Comparison of ENCODE assay signal across 20 cellular contexts in genomic region chr7:69982197-69982596, GRCh38.
A peak's percentile ranks its signal among the peaks of the same experiment; 100 is the strongest.
DNase-seq lines count a peak whose midpoint lies in the region; ATAC-seq, FAIRE-seq and TF ChIP-seq lines count a peak whose summit lies in the region.
"Had no signal": no experiment of that assay in that cellular context is flagged by ENCODE, and none has a peak within 500 bp of the region (broad histone marks: within the 10 kb centered on the region; RNA-seq: fewer than 3 reads in every experiment).

No MANE protein-coding gene starts in this region.

- no TSS peak for BruUV-seq in A673 (replicated peaks; lab: Mats Ljungman, UMichigan)

- no peak overlapping the region for H3K4me2 ChIP-seq in H1 (ENCODE audit: insufficient read depth in 1 of 2, low read depth in 2 of 2, low read length in 2 of 2)

- H3K27ac ChIP-seq in A673 (ENCODE audit: low read depth, low read length, poor library complexity, severe bottlenecking): no peak overlapping the region
- H3K27ac ChIP-seq in H1 (ENCODE audit: low read depth, low read length): no peak overlapping the region
- H3K27ac ChIP-seq: sigmoid colon, thoracic aorta had no signal

- H3K27ac Mint-ChIP-seq in mesothelial cell of epicardium: peak overlapping the region; percentile 55
- H3K27ac Mint-ChIP-seq in activated CD4-positive, alpha-beta T cell treated with anti-CD3 and anti-CD28 coated beads for 36 hours: no peak overlapping the region
- no peak overlapping the region for H3K27ac Mint-ChIP-seq in effector memory CD8-positive, alpha-beta T cell
- H3K27ac Mint-ChIP-seq: CD8-positive, alpha-beta memory T cell; natural killer cell had no signal

- ATAC-seq in activated CD4-positive, alpha-beta T cell treated with anti-CD3 and anti-CD28 coated beads for 36 hours: no peak
- ATAC-seq in effector memory CD8-positive, alpha-beta T cell (replicated peaks): no peak
- no peak for ATAC-seq in HG03520 (IDR thresholded peaks at IDR 0.05; ENCODE audit: unreplicated experiment)
- ATAC-seq: activated CD4-positive, CD25-positive, alpha-beta regulatory T cell treated with anti-CD3 and anti-CD28 coated beads, Interleukin-2, amount 50 U/mL, for 24 hours; natural killer cell; Panc1 had no signal

- TF ChIP-seq POLR2A in H1 (IDR thresholded peaks at IDR 0.05; ENCODE audit: control extremely low read depth in 1 of 2, low read depth in 2 of 2, low read length in 2 of 2): no peak

- H3K27me3 ChIP-seq in A673 (replicated peaks; ENCODE audit: insufficient read depth, low read depth, low read length, poor library complexity): no peaks in the 10 kb centered on the region
- H3K27me3 ChIP-seq in NT2/D1 (ENCODE audit: insufficient read depth, insufficient read length): no peaks in the 10 kb centered on the region
- no peaks in the 10 kb centered on the region for H3K27me3 ChIP-seq in H1 (replicated peaks in 1 of 4; ENCODE audit: control insufficient read depth in 3 of 4, extremely low read depth in 1 of 4, insufficient read depth in 3 of 4, low read length in 3 of 4)
- H3K27me3 ChIP-seq: sigmoid colon had no signal

- H3K27me3 Mint-ChIP-seq in mesothelial cell of epicardium (ENCODE audit: low read depth): no peaks in the 10 kb centered on the region
- no peaks in the 10 kb centered on the region for H3K27me3 Mint-ChIP-seq in activated CD4-positive, alpha-beta T cell treated with anti-CD3 and anti-CD28 coated beads for 36 hours
- H3K27me3 Mint-ChIP-seq in effector memory CD8-positive, alpha-beta T cell: peaks cover 27 to 31% of the 10 kb centered on the region in 2 donors

- no peaks in the 10 kb centered on the region for H3K79me2 ChIP-seq in H1 (ENCODE audit: control insufficient read depth in 1 of 2, insufficient read depth in 2 of 2, low read length in 2 of 2)

- H4K20me1 ChIP-seq in H1 (replicated peaks in 1 of 2; ENCODE audit: control insufficient read depth in 1 of 2, insufficient read depth in 2 of 2, low read length in 2 of 2): no peaks in the 10 kb centered on the region

- peaks cover 28% of the 10 kb centered on the region for H3K4me1 Mint-ChIP-seq in mesothelial cell of epicardium
- no peaks in the 10 kb centered on the region for H3K4me1 Mint-ChIP-seq in activated CD4-positive, alpha-beta T cell treated with anti-CD3 and anti-CD28 coated beads for 36 hours
- no peaks in the 10 kb centered on the region for H3K4me1 Mint-ChIP-seq in effector memory CD8-positive, alpha-beta T cell (ENCODE audit: low read depth in 2 of 2)
- H3K4me1 Mint-ChIP-seq: CD8-positive, alpha-beta memory T cell; natural killer cell had no signal

- H3K9me3 ChIP-seq in A673 (ENCODE audit: low read depth, low read length, poor library complexity, severe bottlenecking) (peaks cover 3% of the 10 kb centered on the region), NT2/D1 (ENCODE audit: insufficient read depth, low read length) (no peaks in the 10 kb centered on the region), H1 (ENCODE audit: insufficient read depth in 2 of 2, low read depth in 1 of 2, low read length in 1 of 2) (no peaks in the 10 kb centered on the region)
- H3K9me3 ChIP-seq: sigmoid colon had no signal

- POLR2A ChIA-PET in A673 (lab: Charles Lee; ENCODE audit: low non-redundant PET) (interaction anchor here (0.5 to 0.7 kb wide), 2 partner anchors 11 to 13 kb away, joined by 3 read pairs; no protein-coding TSS in a partner anchor), H1 (lab: Charles Lee; ENCODE audit: partially characterized antibody) (no interaction called here)
- POLR2A ChIA-PET in activated CD4-positive, alpha-beta T cell treated with anti-CD3 and anti-CD28 coated beads for 36 hours (lab: Charles Lee): no interaction called here

- no peak overlapping the region for H2AK5ac ChIP-seq in H1 (ENCODE audit: low read depth, low read length)

- no peak overlapping the region for H2BK5ac ChIP-seq in H1 (ENCODE audit: low read depth, low read length)

- H3K36me3 Mint-ChIP-seq in mesothelial cell of epicardium: peaks cover 5% of the 10 kb centered on the region
- no peaks in the 10 kb centered on the region for H3K36me3 Mint-ChIP-seq in activated CD4-positive, alpha-beta T cell treated with anti-CD3 and anti-CD28 coated beads for 36 hours (ENCODE audit: low read depth)
- H3K36me3 Mint-ChIP-seq in effector memory CD8-positive, alpha-beta T cell (ENCODE audit: insufficient read depth): no peaks in the 10 kb centered on the region
- H3K36me3 Mint-ChIP-seq: CD8-positive, alpha-beta memory T cell; natural killer cell had no signal

- H3K4me1 ChIP-seq in A673 (ENCODE audit: insufficient read depth, low read length, poor library complexity, severe bottlenecking) (peaks cover 18% of the 10 kb centered on the region), NT2/D1 (ENCODE audit: insufficient read depth, insufficient read length) (no peaks in the 10 kb centered on the region), H1 (replicated peaks in 1 of 4; ENCODE audit: control insufficient read depth in 3 of 4, insufficient read depth in 4 of 4, low read length in 3 of 4) (peaks cover 0 to 5% (median 0%) of the 10 kb centered on the region in 4 experiments; a peak in 1 of 7 replicates)

- TF ChIP-seq CTCF in A673 (conservative IDR thresholded peaks at IDR 0.05; ENCODE audit: low read depth, low read length): no peak
- TF ChIP-seq CTCF in H1 (IDR thresholded peaks at IDR 0.05; ENCODE audit: control extremely low read depth in 1 of 3, insufficient read depth in 1 of 3, low read depth in 1 of 3, low read length in 3 of 3): no peak
- no peak for TF ChIP-seq CTCF in mesothelial cell of epicardium (IDR thresholded peaks at IDR 0.05; ENCODE audit: unreplicated experiment)

- H2BK12ac ChIP-seq in H1 (ENCODE audit: low read depth, low read length): no peak overlapping the region

- peak; percentile 52 for FAIRE-seq in H1 (lab: Jason Lieb, UNC)
- FAIRE-seq: G401.6, GM12892 had no signal

- 0 out of 2 replicates have a peak overlapping the region, but pooled peaks have one; percentile 10 for H3K18ac ChIP-seq in H1 (ENCODE audit: extremely low read depth, low read length)

- H2AFZ ChIP-seq in H1 (ENCODE audit: low read length): 0 out of 2 replicates have a peak overlapping the region, but pooled peaks have one; percentile 20

- H3K23ac ChIP-seq in H1 (ENCODE audit: insufficient read length): no peak overlapping the region

- no peak overlapping the region for H4K91ac ChIP-seq in H1 (replicated peaks; ENCODE audit: insufficient read length, low read length)

- H3K56ac ChIP-seq in H1 (replicated peaks; ENCODE audit: insufficient read length, low read depth, low read length): no peak overlapping the region

- no peak overlapping the region for H2BK20ac ChIP-seq in H1 (ENCODE audit: low read length)

- no peak overlapping the region for H3K4ac ChIP-seq in H1 (replicated peaks; ENCODE audit: insufficient read length, low read depth, low read length)

- H3K9ac ChIP-seq in NT2/D1 (ENCODE audit: insufficient read length, low read depth) (no peak overlapping the region), H1 (replicated peaks in 1 of 4; ENCODE audit: extremely low read depth in 1 of 4, low read depth in 3 of 4, low read length in 3 of 4) (no peak overlapping the region)

- H3K36me3 ChIP-seq in A673 (ENCODE audit: insufficient read depth, low read length, poor library complexity, severe bottlenecking) (no peaks in the 10 kb centered on the region), NT2/D1 (ENCODE audit: insufficient read depth, insufficient read length, low read length) (no peaks in the 10 kb centered on the region), H1 (ENCODE audit: control insufficient read depth in 2 of 4, insufficient read depth in 4 of 4, low read length in 3 of 4) (no peaks in the 10 kb centered on the region)
- H3K36me3 ChIP-seq: sigmoid colon, thoracic aorta had no signal

- H3K23me2 ChIP-seq in H1 (ENCODE audit: low read depth, low read length): no peaks in the 10 kb centered on the region; the same call in 1 of the 2 replicates

- H3K9me3 Mint-ChIP-seq in mesothelial cell of epicardium: peaks cover 5% of the 10 kb centered on the region
- no peaks in the 10 kb centered on the region for H3K9me3 Mint-ChIP-seq in activated CD4-positive, alpha-beta T cell treated with anti-CD3 and anti-CD28 coated beads for 36 hours (ENCODE audit: low read depth)
- H3K9me3 Mint-ChIP-seq in effector memory CD8-positive, alpha-beta T cell: no peaks in the 10 kb centered on the region
- H3K9me3 Mint-ChIP-seq: natural killer cell had no signal

- no peak overlapping the region for H3K14ac ChIP-seq in H1 (ENCODE audit: insufficient read length)

- no peak overlapping the region for H3K4me3 Mint-ChIP-seq in mesothelial cell of epicardium
- no peak overlapping the region for H3K4me3 Mint-ChIP-seq in activated CD4-positive, alpha-beta T cell treated with anti-CD3 and anti-CD28 coated beads for 36 hours
- H3K4me3 Mint-ChIP-seq in effector memory CD8-positive, alpha-beta T cell: no peak overlapping the region
- H3K4me3 Mint-ChIP-seq: CD8-positive, alpha-beta memory T cell; natural killer cell had no signal

- no peak for TF ChIP-seq EP300 in H1 (IDR thresholded peaks at IDR 0.05; ENCODE audit: borderline replicate concordance in 1 of 2, low read depth in 2 of 2, low read length in 2 of 2)

- no peak overlapping the region for H2BK120ac ChIP-seq in H1 (replicated peaks; ENCODE audit: low read depth, low read length)

- H3K79me1 ChIP-seq in H1 (ENCODE audit: low read depth, low read length): no peaks in the 10 kb centered on the region

- no peak overlapping the region for H4K8ac ChIP-seq in H1 (ENCODE audit: extremely low read depth, insufficient read depth, low read length)

- H2BK15ac ChIP-seq in H1 (ENCODE audit: low read length): no peak overlapping the region

- CTCF ChIA-PET in A673 (lab: Charles Lee) (no interaction called here), H1 (lab: Charles Lee; ENCODE audit: partially characterized antibody) (interaction anchor here (1.2 kb wide), 1 partner anchor 9 kb away, joined by 4 read pairs; no protein-coding TSS in a partner anchor)
- CTCF ChIA-PET in activated CD4-positive, alpha-beta T cell treated with anti-CD3 and anti-CD28 coated beads for 36 hours (lab: Charles Lee): interaction anchor here (0.6 kb wide), 1 partner anchor 748 kb away, joined by 3 read pairs; no protein-coding TSS in a partner anchor

- intact Hi-C loops in A673 (cut with micrococcal nuclease; ENCODE audit: unreplicated experiment): no loop called here
- intact Hi-C loops in activated CD4-positive, alpha-beta T cell treated with anti-CD3 and anti-CD28 coated beads for 36 hours (cut with DNase I, micrococcal nuclease): no loop called here

- H3K4me3 ChIP-seq in A673 (ENCODE audit: low read depth, low read length, poor library complexity, severe bottlenecking) (no peak overlapping the region), NT2/D1 (ENCODE audit: insufficient read length, low read depth) (no peak overlapping the region), H1 (ENCODE audit: extremely low read depth in 1 of 4, insufficient read depth in 2 of 4, low read depth in 3 of 4, low read length in 4 of 4) (no peak overlapping the region)
- H3K4me3 ChIP-seq: sigmoid colon, thoracic aorta had no signal

- DNase-seq in A673 (ENCODE audit: low spot score) (peak; percentile 64), NT2/D1 (ENCODE audit: low read depth, low spot score) (peak; percentile 42), H1 (ENCODE audit: low read depth in 1 of 2, low spot score in 2 of 2) (no peak), mesothelial cell of epicardium (ENCODE audit: low spot score in 2 of 2, unreplicated experiment in 2 of 2) (no peak), AG20443 (ENCODE audit: low spot score) (no peak)
- DNase-seq in activated CD4-positive, alpha-beta T cell treated with anti-CD3 and anti-CD28 coated beads for 36 hours: no peak
- DNase-seq in effector memory CD8-positive, alpha-beta T cell: no peak
- DNase-seq: activated gamma-delta T cell; aorta; CD8-positive, alpha-beta memory T cell; HCEC 1CT; natural killer cell; sigmoid colon; stimulated activated CD4-positive, alpha-beta T cell treated with anti-CD3 and anti-CD28 coated beads, Interleukin-4, amount 100 ng/mL, for 4 hours had no signal

- WGBS in H1 (ENCODE audit: extremely low coverage in 1 of 2, insufficient coverage in 1 of 2, insufficient read length in 1 of 2, insufficient replicate concordance in 2 of 2, low coverage in 1 of 2, low lambda C conversion rate in 2 of 2, missing lambda C conversion rate in 1 of 2), 2 experiments: 25% methylated on average over 1 of the region's 1 CpG; no CpG with 5 or more reads in 1 of the 2 experiments

- H4K5ac ChIP-seq in H1 (ENCODE audit: insufficient read length, low read depth, low read length): no peak overlapping the region

- TF ChIP-seq RAD21 in H1 (IDR thresholded peaks at IDR 0.05 in 1 of 2, conservative IDR thresholded peaks at IDR 0.05 in 1 of 2; ENCODE audit: low read depth in 2 of 2, low read length in 2 of 2): no peak

Comparison
In these comparisons a context has a peak if more than half of its experiments do, and no peak if none do; other contexts are left out.
1. DNase-seq: peak in A673 (single experiment) and NT2/D1 (single experiment); none in H1 (0 of 2), mesothelial cell of epicardium (0 of 2), AG20443 (single experiment), activated CD4-positive, alpha-beta T cell treated with anti-CD3 and anti-CD28 coated beads for 36 hours (single experiment) and effector memory CD8-positive, alpha-beta T cell (0 of 3).